In genomic region chr1:26787706-26788514, GRCh38 we compare ENCODE assay signal across 1 cellular context.
A peak's percentile ranks its signal among the peaks of the same experiment; 100 is the strongest.
TF ChIP-seq lines count a peak whose summit lies in the region.

TSS of gene PIGV (plus strand) at chr1:26787950. CDS start at chr1:26790816, 2,866 bp downstream.

TF ChIP-seq in HepG2, 621 proteins besides CTCF, POLR2A, EP300 and RAD21 (continued from another document):
- TF ChIP-seq, protein P1, sequence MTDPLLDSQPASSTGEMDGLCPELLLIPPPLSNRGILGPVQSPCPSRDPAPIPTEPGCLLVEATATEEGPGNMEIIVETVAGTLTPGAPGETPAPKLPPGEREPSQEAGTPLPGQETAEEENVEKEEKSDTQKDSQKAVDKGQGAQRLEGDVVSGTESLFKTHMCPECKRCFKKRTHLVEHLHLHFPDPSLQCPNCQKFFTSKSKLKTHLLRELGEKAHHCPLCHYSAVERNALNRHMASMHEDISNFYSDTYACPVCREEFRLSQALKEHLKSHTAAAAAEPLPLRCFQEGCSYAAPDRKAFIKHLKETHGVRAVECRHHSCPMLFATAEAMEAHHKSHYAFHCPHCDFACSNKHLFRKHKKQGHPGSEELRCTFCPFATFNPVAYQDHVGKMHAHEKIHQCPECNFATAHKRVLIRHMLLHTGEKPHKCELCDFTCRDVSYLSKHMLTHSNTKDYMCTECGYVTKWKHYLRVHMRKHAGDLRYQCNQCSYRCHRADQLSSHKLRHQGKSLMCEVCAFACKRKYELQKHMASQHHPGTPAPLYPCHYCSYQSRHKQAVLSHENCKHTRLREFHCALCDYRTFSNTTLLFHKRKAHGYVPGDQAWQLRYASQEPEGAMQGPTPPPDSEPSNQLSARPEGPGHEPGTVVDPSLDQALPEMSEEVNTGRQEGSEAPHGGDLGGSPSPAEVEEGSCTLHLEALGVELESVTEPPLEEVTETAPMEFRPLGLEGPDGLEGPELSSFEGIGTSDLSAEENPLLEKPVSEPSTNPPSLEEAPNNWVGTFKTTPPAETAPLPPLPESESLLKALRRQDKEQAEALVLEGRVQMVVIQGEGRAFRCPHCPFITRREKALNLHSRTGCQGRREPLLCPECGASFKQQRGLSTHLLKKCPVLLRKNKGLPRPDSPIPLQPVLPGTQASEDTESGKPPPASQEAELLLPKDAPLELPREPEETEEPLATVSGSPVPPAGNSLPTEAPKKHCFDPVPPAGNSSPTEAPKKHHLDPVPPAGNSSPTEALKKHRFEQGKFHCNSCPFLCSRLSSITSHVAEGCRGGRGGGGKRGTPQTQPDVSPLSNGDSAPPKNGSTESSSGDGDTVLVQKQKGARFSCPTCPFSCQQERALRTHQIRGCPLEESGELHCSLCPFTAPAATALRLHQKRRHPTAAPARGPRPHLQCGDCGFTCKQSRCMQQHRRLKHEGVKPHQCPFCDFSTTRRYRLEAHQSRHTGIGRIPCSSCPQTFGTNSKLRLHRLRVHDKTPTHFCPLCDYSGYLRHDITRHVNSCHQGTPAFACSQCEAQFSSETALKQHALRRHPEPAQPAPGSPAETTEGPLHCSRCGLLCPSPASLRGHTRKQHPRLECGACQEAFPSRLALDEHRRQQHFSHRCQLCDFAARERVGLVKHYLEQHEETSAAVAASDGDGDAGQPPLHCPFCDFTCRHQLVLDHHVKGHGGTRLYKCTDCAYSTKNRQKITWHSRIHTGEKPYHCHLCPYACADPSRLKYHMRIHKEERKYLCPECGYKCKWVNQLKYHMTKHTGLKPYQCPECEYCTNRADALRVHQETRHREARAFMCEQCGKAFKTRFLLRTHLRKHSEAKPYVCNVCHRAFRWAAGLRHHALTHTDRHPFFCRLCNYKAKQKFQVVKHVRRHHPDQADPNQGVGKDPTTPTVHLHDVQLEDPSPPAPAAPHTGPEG (CRISPR knock-in tag; IDR thresholded peaks at IDR 0.05) = no peak
- TF ChIP-seq MLXIP (CRISPR knock-in tag; IDR thresholded peaks at IDR 0.05; ENCODE audit: borderline replicate concordance) = no peak
- no peak for TF ChIP-seq ZBTB2 (CRISPR knock-in tag; IDR thresholded peaks at IDR 0.05; ENCODE audit: low read depth)
- no peak for TF ChIP-seq ZNF570 (CRISPR knock-in tag; IDR thresholded peaks at IDR 0.05; ENCODE audit: borderline replicate concordance)
- TF ChIP-seq E2F1 (CRISPR knock-in tag; IDR thresholded peaks at IDR 0.05) = peak; percentile 45; the same call in 1 of the 2 replicates
- peak; percentile 92 for TF ChIP-seq HOXA3 (CRISPR knock-in tag; IDR thresholded peaks at IDR 0.05)
- TF ChIP-seq ZNF598 (CRISPR knock-in tag; IDR thresholded peaks at IDR 0.05; ENCODE audit: borderline replicate concordance) = no peak
- TF ChIP-seq TCF12 (IDR thresholded peaks at IDR 0.05) = no peak
- no peak for TF ChIP-seq TCF12 (CRISPR knock-in tag; IDR thresholded peaks at IDR 0.05)
- TF ChIP-seq DDIT3 (CRISPR knock-in tag; IDR thresholded peaks at IDR 0.05) = no peak
- TF ChIP-seq SIN3A (IDR thresholded peaks at IDR 0.05; ENCODE audit: borderline replicate concordance, low read depth, low read length) = peak; percentile 76; the same call in 1 of the 2 replicates
- no peak for TF ChIP-seq FOXM1 (CRISPR knock-in tag; IDR thresholded peaks at IDR 0.05)
- TF ChIP-seq DR1 (CRISPR knock-in tag; IDR thresholded peaks at IDR 0.05) = no peak
- TF ChIP-seq ZNF382 (CRISPR knock-in tag; IDR thresholded peaks at IDR 0.05; ENCODE audit: borderline replicate concordance) = no peak
- peak; percentile 76 for TF ChIP-seq GATAD1 (CRISPR knock-in tag; IDR thresholded peaks at IDR 0.05)
- TF ChIP-seq TEAD3 (CRISPR knock-in tag; optimal IDR thresholded peaks at IDR 0.05; ENCODE audit: borderline replicate concordance) = no peak
- TF ChIP-seq ZNF781 (CRISPR knock-in tag; IDR thresholded peaks at IDR 0.05; ENCODE audit: borderline replicate concordance, not compliant biosample characterization) = no peak
- TF ChIP-seq SP5 (CRISPR knock-in tag; IDR thresholded peaks at IDR 0.05; ENCODE audit: borderline replicate concordance, low read depth) = peak; percentile 38; the same call in 1 of the 2 replicates
- TF ChIP-seq MBNL3 (CRISPR knock-in tag; conservative IDR thresholded peaks at IDR 0.05) = no peak
- TF ChIP-seq ZNF589 (CRISPR knock-in tag; conservative IDR thresholded peaks at IDR 0.05) = no peak
- no peak for TF ChIP-seq ATF1 (CRISPR knock-in tag; IDR thresholded peaks at IDR 0.05)
- TF ChIP-seq POGZ (CRISPR knock-in tag; IDR thresholded peaks at IDR 0.05) = no peak
- no peak; the same call in 1 of the 2 replicates for TF ChIP-seq ELF4 (CRISPR knock-in tag; IDR thresholded peaks at IDR 0.05; ENCODE audit: borderline replicate concordance)
- TF ChIP-seq ZNF451 (CRISPR knock-in tag; IDR thresholded peaks at IDR 0.05) = no peak
- TF ChIP-seq SIX1 (CRISPR knock-in tag; IDR thresholded peaks at IDR 0.05; ENCODE audit: borderline replicate concordance) = no peak
- TF ChIP-seq ZSCAN30 (CRISPR knock-in tag; IDR thresholded peaks at IDR 0.05) = no peak
- TF ChIP-seq, protein P2, sequence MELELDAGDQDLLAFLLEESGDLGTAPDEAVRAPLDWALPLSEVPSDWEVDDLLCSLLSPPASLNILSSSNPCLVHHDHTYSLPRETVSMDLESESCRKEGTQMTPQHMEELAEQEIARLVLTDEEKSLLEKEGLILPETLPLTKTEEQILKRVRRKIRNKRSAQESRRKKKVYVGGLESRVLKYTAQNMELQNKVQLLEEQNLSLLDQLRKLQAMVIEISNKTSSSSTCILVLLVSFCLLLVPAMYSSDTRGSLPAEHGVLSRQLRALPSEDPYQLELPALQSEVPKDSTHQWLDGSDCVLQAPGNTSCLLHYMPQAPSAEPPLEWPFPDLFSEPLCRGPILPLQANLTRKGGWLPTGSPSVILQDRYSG (CRISPR knock-in tag; IDR thresholded peaks at IDR 0.05) = no peak
- peak; percentile 79 for TF ChIP-seq ELF1 (CRISPR knock-in tag; IDR thresholded peaks at IDR 0.05)
- TF ChIP-seq MYNN (CRISPR knock-in tag; IDR thresholded peaks at IDR 0.05; ENCODE audit: low read depth) = no peak
- TF ChIP-seq, protein P3, sequence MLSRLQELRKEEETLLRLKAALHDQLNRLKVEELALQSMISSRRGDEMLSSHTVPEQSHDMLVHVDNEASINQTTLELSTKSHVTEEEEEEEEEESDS (CRISPR knock-in tag; IDR thresholded peaks at IDR 0.05; ENCODE audit: borderline replicate concordance) = no peak
- peak; percentile 62; the same call in 1 of the 2 replicates for TF ChIP-seq SRY (CRISPR knock-in tag; IDR thresholded peaks at IDR 0.05)
- no peak for TF ChIP-seq ZC3H13 (CRISPR knock-in tag; IDR thresholded peaks at IDR 0.05)
- TF ChIP-seq TRIM24 (CRISPR knock-in tag; IDR thresholded peaks at IDR 0.05) = no peak
- TF ChIP-seq GATAD2A (CRISPR knock-in tag; IDR thresholded peaks at IDR 0.05) = no peak
- TF ChIP-seq ZNF670 (CRISPR knock-in tag; IDR thresholded peaks at IDR 0.05; ENCODE audit: borderline replicate concordance) = no peak
- no peak for TF ChIP-seq ZNF180 (CRISPR knock-in tag; IDR thresholded peaks at IDR 0.05; ENCODE audit: borderline replicate concordance, low read depth)
- TF ChIP-seq, protein P4, sequence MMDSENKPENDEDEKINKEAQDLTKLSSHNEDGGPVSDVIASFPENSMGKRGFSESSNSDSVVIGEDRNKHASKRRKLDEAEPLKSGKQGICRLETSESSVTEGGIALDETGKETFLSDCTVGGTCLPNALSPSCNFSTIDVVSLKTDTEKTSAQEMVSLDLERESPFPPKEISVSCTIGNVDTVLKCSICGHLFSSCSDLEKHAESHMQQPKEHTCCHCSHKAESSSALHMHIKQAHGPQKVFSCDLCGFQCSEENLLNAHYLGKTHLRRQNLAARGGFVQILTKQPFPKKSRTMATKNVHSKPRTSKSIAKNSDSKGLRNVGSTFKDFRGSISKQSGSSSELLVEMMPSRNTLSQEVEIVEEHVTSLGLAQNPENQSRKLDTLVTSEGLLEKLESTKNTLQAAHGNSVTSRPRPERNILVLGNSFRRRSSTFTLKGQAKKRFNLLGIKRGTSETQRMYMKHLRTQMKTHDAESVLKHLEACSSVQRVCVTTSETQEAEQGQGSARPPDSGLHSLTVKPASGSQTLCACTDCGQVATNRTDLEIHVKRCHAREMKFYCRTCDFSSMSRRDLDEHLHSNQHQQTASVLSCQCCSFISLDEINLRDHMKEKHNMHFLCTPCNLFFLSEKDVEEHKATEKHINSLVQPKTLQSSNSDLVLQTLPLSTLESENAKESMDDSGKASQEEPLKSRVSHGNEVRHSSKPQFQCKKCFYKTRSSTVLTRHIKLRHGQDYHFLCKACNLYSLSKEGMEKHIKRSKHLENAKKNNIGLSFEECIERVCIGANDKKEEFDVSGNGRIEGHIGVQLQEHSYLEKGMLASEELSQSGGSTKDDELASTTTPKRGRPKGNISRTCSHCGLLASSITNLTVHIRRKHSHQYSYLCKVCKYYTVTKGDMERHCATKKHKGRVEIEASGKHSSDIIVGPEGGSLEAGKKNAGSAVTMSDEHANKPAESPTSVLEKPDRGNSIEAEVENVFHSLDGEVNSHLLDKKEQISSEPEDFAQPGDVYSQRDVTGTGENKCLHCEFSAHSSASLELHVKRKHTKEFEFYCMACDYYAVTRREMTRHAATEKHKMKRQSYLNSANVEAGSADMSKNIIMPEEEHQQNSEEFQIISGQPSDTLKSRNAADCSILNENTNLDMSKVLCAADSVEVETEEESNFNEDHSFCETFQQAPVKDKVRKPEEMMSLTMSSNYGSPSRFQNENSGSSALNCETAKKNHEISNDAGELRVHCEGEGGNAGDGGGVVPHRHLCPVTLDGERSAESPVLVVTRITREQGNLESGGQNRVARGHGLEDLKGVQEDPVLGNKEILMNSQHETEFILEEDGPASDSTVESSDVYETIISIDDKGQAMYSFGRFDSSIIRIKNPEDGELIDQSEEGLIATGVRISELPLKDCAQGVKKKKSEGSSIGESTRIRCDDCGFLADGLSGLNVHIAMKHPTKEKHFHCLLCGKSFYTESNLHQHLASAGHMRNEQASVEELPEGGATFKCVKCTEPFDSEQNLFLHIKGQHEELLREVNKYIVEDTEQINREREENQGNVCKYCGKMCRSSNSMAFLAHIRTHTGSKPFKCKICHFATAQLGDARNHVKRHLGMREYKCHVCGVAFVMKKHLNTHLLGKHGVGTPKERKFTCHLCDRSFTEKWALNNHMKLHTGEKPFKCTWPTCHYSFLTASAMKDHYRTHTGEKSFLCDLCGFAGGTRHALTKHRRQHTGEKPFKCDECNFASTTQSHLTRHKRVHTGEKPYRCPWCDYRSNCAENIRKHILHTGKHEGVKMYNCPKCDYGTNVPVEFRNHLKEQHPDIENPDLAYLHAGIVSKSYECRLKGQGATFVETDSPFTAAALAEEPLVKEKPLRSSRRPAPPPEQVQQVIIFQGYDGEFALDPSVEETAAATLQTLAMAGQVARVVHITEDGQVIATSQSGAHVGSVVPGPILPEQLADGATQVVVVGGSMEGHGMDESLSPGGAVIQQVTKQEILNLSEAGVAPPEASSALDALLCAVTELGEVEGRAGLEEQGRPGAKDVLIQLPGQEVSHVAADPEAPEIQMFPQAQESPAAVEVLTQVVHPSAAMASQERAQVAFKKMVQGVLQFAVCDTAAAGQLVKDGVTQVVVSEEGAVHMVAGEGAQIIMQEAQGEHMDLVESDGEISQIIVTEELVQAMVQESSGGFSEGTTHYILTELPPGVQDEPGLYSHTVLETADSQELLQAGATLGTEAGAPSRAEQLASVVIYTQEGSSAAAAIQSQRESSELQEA (CRISPR knock-in tag; IDR thresholded peaks at IDR 0.05; ENCODE audit: not compliant biosample characterization) = no peak
- TF ChIP-seq RFXANK (CRISPR knock-in tag; IDR thresholded peaks at IDR 0.05) = no peak
- TF ChIP-seq, protein P5, sequence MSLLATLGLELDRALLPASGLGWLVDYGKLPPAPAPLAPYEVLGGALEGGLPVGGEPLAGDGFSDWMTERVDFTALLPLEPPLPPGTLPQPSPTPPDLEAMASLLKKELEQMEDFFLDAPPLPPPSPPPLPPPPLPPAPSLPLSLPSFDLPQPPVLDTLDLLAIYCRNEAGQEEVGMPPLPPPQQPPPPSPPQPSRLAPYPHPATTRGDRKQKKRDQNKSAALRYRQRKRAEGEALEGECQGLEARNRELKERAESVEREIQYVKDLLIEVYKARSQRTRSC (CRISPR knock-in tag; IDR thresholded peaks at IDR 0.05; ENCODE audit: low read depth) = no peak
- no peak for TF ChIP-seq NFKBIZ (CRISPR knock-in tag; IDR thresholded peaks at IDR 0.05)
- no peak for TF ChIP-seq HDAC6 (IDR thresholded peaks at IDR 0.05; ENCODE audit: low read depth, low read length)
- peak; percentile 60 for TF ChIP-seq HDAC1 (CRISPR knock-in tag; IDR thresholded peaks at IDR 0.05)
